1 cellular context compared by ENCODE assay signal in genomic region chr7:70619659-70620058, GRCh38.
TF ChIP-seq lines count a peak whose summit lies in the region.

No MANE protein-coding gene starts in this region.

TF ChIP-seq in SK-N-SH, 30 proteins besides CTCF, POLR2A, EP300 and RAD21 (continued from another document):
- TF ChIP-seq RXRA (IDR thresholded peaks at IDR 0.05; ENCODE audit: borderline replicate concordance, low read depth) (no peak), USF2 (IDR thresholded peaks at IDR 0.05; ENCODE audit: borderline replicate concordance, low read depth, low read length) (no peak)
